24 cellular contexts compared by ENCODE assay signal in genomic region chr3:30895329-30895728, GRCh38. TPM values are rescaled to one million over a fixed set of nuclear protein-coding genes. Genes with fewer than 3 reads are reported as not detected.
DNase-seq lines count a peak whose midpoint lies in the region; ATAC-seq and TF ChIP-seq lines count a peak whose summit lies in the region.
"Had no signal": no experiment of that assay in that cellular context is flagged by ENCODE, and none has a peak within 500 bp of the region (broad histone marks: within the 10 kb centered on the region; RNA-seq: fewer than 3 reads in every experiment).

No MANE protein-coding gene starts in this region.

- H3K27me3 ChIP-seq in Caco-2 (replicated peaks; ENCODE audit: control insufficient read depth, insufficient read depth, low read length) (no peaks in the 10 kb centered on the region), HUES48 (ENCODE audit: control insufficient read depth, insufficient read depth, low read length) (peaks cover 24% of the 10 kb centered on the region), iPS-18a (ENCODE audit: control insufficient read depth, insufficient read depth, low read length) (peaks cover 33% of the 10 kb centered on the region), vagina (no peaks in the 10 kb centered on the region)
- H3K27me3 ChIP-seq: right atrium auricular region had no signal

- H3K9ac ChIP-seq in HUES48 (ENCODE audit: low read depth, low read length) = no peak overlapping the region
- H3K9ac ChIP-seq in iPS-18a (ENCODE audit: low read length) = no peak overlapping the region

- H3K27me3 Mint-ChIP-seq in Caco-2 (ENCODE audit: insufficient read depth, unreplicated experiment) (peaks cover 9% of the 10 kb centered on the region), progenitor cell of endocrine pancreas (peaks cover 26% of the 10 kb centered on the region)

- POLR2A ChIA-PET in Caco-2 (lab: Charles Lee) = no interaction called here

- TF ChIP-seq CTCF in Caco-2 (IDR thresholded peaks at IDR 0.05; ENCODE audit: insufficient read depth in 1 of 2, low read depth in 1 of 2, low read length in 1 of 2, severe bottlenecking in 1 of 2, unreplicated experiment in 1 of 2) (no peak), progenitor cell of endocrine pancreas (IDR thresholded peaks at IDR 0.05; ENCODE audit: unreplicated experiment) (no peak), vagina (IDR thresholded peaks at IDR 0.05) (no peak)

- intact Hi-C loops in Caco-2 (cut with micrococcal nuclease; ENCODE audit: unreplicated experiment) = no loop called here
- intact Hi-C loops in vagina (cut with DNase I) = no loop called here

- H3K4me3 ChIP-seq in Caco-2 (ENCODE audit: low read depth, low read length) (no peak overlapping the region), HUES48 (ENCODE audit: low read depth, low read length) (peak overlapping the region; percentile 62), iPS-18a (ENCODE audit: low read length) (peak overlapping the region; percentile 61), vagina (no peak overlapping the region)

- H3K4me3 Mint-ChIP-seq in Caco-2 (ENCODE audit: unreplicated experiment) = peak overlapping the region; percentile 73
- H3K4me3 Mint-ChIP-seq in progenitor cell of endocrine pancreas (ENCODE audit: low read depth) = peak overlapping the region; percentile 67

- CTCF ChIA-PET in Caco-2 (lab: Charles Lee) = interaction anchor here (0.8 kb wide), 1 partner anchor 23 kb away, joined by 3 read pairs; no protein-coding TSS in a partner anchor

- DNase-seq in Caco-2 (no peak), progenitor cell of endocrine pancreas (ENCODE audit: low spot score, unreplicated experiment) (no peak), vagina (ENCODE audit: extremely low spot score in 2 of 2) (no peak), anterior cingulate cortex (lab: John Stamatoyannopoulos, UW) (no peak)
- DNase-seq: activated T-cell treated with anti-CD3 and anti-CD28 coated beads, Interleukin-2, amount 50 U/mL, for 4 hours; central memory CD4-positive, alpha-beta T cell; GOT3; Karpas-422; kidney glomerular epithelial cell; NCI-H1436 treated with DMSO at 0.1 percent for 48 hours; NCI-H510A treated with DMSO at 0.1 percent for 48 hours; SIG-M5; stimulated activated CD4-positive, alpha-beta T cell treated with anti-CD3 and anti-CD28 coated beads, Interleukin-12 subunit alpha, Interleukin-12 subunit beta, amount 100 ng/mL, for 4 hours; stimulated activated CD4-positive, alpha-beta T cell treated with anti-CD3 and anti-CD28 coated beads, Interleukin-4, amount 100 ng/mL, for 4 hours; stimulated activated naive CD4-positive, alpha-beta T cell had no signal

- H3K36me3 ChIP-seq in Caco-2 (ENCODE audit: control insufficient read depth, insufficient read depth, low read length) = no peaks in the 10 kb centered on the region
- H3K36me3 ChIP-seq in HUES48 (ENCODE audit: control insufficient read depth, insufficient read depth, low read length) = no peaks in the 10 kb centered on the region
- H3K36me3 ChIP-seq in iPS-18a (ENCODE audit: control insufficient read depth, low read depth, low read length) = no peaks in the 10 kb centered on the region
- H3K36me3 ChIP-seq in vagina = no peaks in the 10 kb centered on the region
- H3K36me3 ChIP-seq: right atrium auricular region had no signal

- TF ChIP-seq POLR2A in vagina (IDR thresholded peaks at IDR 0.05) = no peak

- H3K36me3 Mint-ChIP-seq in Caco-2 (ENCODE audit: insufficient read depth, unreplicated experiment) (no peaks in the 10 kb centered on the region), progenitor cell of endocrine pancreas (ENCODE audit: insufficient read depth) (no peaks in the 10 kb centered on the region)

- H3K4me1 Mint-ChIP-seq in Caco-2 (ENCODE audit: low read depth, unreplicated experiment) (no peaks in the 10 kb centered on the region), progenitor cell of endocrine pancreas (ENCODE audit: low read depth) (peaks cover 12% of the 10 kb centered on the region)

- H3K27ac Mint-ChIP-seq in Caco-2 (ENCODE audit: unreplicated experiment) (no peak overlapping the region), progenitor cell of endocrine pancreas (no peak overlapping the region)
- H3K27ac Mint-ChIP-seq: dendritic cell treated with granulocyte-macrophage colony-stimulating factor and Interleukin-4, amounts not matched to agents 40 ng/mL and 50 ng/mL, for 4 days had no signal

- H3K9me3 ChIP-seq in Caco-2 = no peaks in the 10 kb centered on the region
- H3K9me3 ChIP-seq in HUES48 (ENCODE audit: control insufficient read depth, insufficient read depth, low read length) = no peaks in the 10 kb centered on the region
- H3K9me3 ChIP-seq in iPS-18a (ENCODE audit: control insufficient read depth, low read depth, low read length) = no peaks in the 10 kb centered on the region
- no peaks in the 10 kb centered on the region for H3K9me3 ChIP-seq in vagina
- H3K9me3 ChIP-seq: right atrium auricular region had no signal

- no peak for ATAC-seq in HG02981 (IDR thresholded peaks at IDR 0.05; ENCODE audit: unreplicated experiment)
- ATAC-seq in GM19328 (IDR thresholded peaks at IDR 0.05; ENCODE audit: unreplicated experiment) = no peak

- H3K4me1 ChIP-seq in Caco-2 = no peaks in the 10 kb centered on the region; the same call in none of the 2 replicates
- peaks cover 38% of the 10 kb centered on the region for H3K4me1 ChIP-seq in HUES48 (ENCODE audit: control insufficient read depth, insufficient read depth, low read length)
- H3K4me1 ChIP-seq in iPS-18a (ENCODE audit: control insufficient read depth, low read depth, low read length) = peaks cover 14% of the 10 kb centered on the region
- H3K4me1 ChIP-seq in vagina = no peaks in the 10 kb centered on the region

- no TSS peak for BruUV-seq in Caco-2 (replicated peaks; lab: Mats Ljungman, UMichigan)

- H3K27ac ChIP-seq in HUES48 (ENCODE audit: low read depth, low read length) (no peak overlapping the region), iPS-18a (ENCODE audit: low read length) (no peak overlapping the region), vagina (no peak overlapping the region)
- H3K27ac ChIP-seq: C4-2B, right atrium auricular region had no signal

- no peaks in the 10 kb centered on the region for H3K9me3 Mint-ChIP-seq in Caco-2 (ENCODE audit: unreplicated experiment)
- no peaks in the 10 kb centered on the region for H3K9me3 Mint-ChIP-seq in progenitor cell of endocrine pancreas (ENCODE audit: low read depth)
- H3K9me3 Mint-ChIP-seq: activated T-cell treated with anti-CD3 and anti-CD28 coated beads, Interleukin-2, amount 50 U/mL, for 4 hours; dendritic cell treated with granulocyte-macrophage colony-stimulating factor and Interleukin-4, amounts not matched to agents 40 ng/mL and 50 ng/mL, for 4 days had no signal

RNA-seq across cellular contexts. Expression of gene GADL1, which starts 0.9 kb away (rescaled TPM):
- total RNA-seq in Caco-2 (2022) (4.7 and 6.2 TPM in 2 replicates), progenitor cell of endocrine pancreas (1.8 and 1.9 TPM in 2 replicates), vagina (not detected)
- total RNA-seq: activated CD8-positive, alpha-beta memory T cell treated with anti-CD3 and anti-CD28 coated beads for 36 hours; activated T-cell treated with anti-CD3 and anti-CD28 coated beads, Interleukin-2, amount 50 U/mL, for 4 hours; mucosa of gallbladder; right atrium auricular region had no signal

Comparison
In these comparisons a context has a peak if more than half of its experiments do, and no peak if none do; other contexts are left out.
1. H3K4me3 ChIP-seq: peak in HUES48 (single experiment) and iPS-18a (single experiment); none in Caco-2 (single experiment) and vagina (0 of 2).